ENCODE assay signal across 23 cellular contexts in the genomic region with DNA sequence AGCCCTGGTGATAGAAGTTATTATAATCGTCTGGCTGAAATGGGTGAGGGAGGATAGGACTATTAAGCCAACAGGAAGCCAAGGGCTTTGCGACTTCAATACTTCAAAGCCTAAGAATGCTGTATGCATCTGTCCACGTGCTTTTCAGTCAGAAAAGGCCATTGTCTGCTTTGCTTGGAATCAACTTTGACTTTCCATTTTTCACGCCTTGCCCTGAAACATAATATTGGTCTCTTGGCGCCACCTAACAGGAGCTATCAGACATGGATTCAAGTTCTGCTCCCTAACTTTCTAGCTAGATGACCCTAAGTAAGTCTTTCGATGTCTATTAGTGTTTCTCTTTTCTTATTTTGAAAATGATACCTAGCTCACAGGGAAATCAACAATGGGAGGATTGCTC.
"Had no signal": no experiment of that assay in that cellular context is flagged by ENCODE, and none has a peak within 500 bp of the region (broad histone marks: within the 10 kb centered on the region; RNA-seq: fewer than 3 reads in every experiment).

No MANE protein-coding gene starts in this region.

- H3K27me3 ChIP-seq: esophagus squamous epithelium, neutrophil, pancreas, stomach, thyroid gland, vagina had no signal

- ATAC-seq: left ventricle myocardium superior; lower lobe of right lung; natural killer cell treated with Interleukin-12 subunit alpha and Interleukin-12 subunit beta and Interleukin-15 and Interleukin-18, amount 100 ng/mL, for 72 hours; pancreas; sciatic nerve; stimulated activated effector memory CD8-positive, alpha-beta T cell treated with anti-CD3 and anti-CD28 coated beads, Interleukin-12 subunit alpha, Interleukin-12 subunit beta, amount 100 ng/mL, for 72 hours had no signal

- H3K4me3 ChIP-seq: coronary artery, esophagus squamous epithelium, lower lobe of right lung, pancreas, stomach, thyroid gland, vagina had no signal

- H3K9me3 ChIP-seq: esophagus squamous epithelium, lower lobe of right lung, neutrophil, pancreas, stomach, thyroid gland, vagina had no signal

- H3K27ac ChIP-seq: coronary artery, esophagus squamous epithelium, lower lobe of right lung, neutrophil, pancreas, stomach, thyroid gland, vagina had no signal

- H3K4me1 ChIP-seq: esophagus squamous epithelium, lower lobe of right lung, pancreas, stomach, thyroid gland, vagina had no signal

- H3K36me3 ChIP-seq: esophagus squamous epithelium, lower lobe of right lung, neutrophil, pancreas, stomach, thyroid gland, vagina had no signal

- DNase-seq: dermis blood vessel endothelial cell; effector memory CD4-positive, alpha-beta T cell; erythroblast; esophagus squamous epithelium; hypothalamus; left ventricle myocardium superior; lower lobe of right lung; pancreas; stimulated activated CD4-positive, alpha-beta T cell treated with anti-CD3 and anti-CD28 coated beads, Interleukin-2, amount 100 ng/mL, for 24 hours; stimulated activated CD4-positive, alpha-beta T cell treated with anti-CD3 and anti-CD28 coated beads, Interleukin-4, amount 100 ng/mL, for 24 hours; stimulated activated naive CD4-positive, alpha-beta T cell treated with Interleukin-2 at 50 U/mL for 16 hours; stomach; thyroid gland; trophoblast cell had no signal

- FAIRE-seq: endothelial cell of umbilical vein, frontal cortex, keratinocyte, pancreas had no signal
